Comparison of ENCODE assay signal across 13 cellular contexts in genomic region chr9:14399736-14400657, GRCh38.
DNase-seq lines count a peak whose midpoint lies in the region; ATAC-seq and TF ChIP-seq lines count a peak whose summit lies in the region.
"Had no signal": no experiment of that assay in that cellular context is flagged by ENCODE, and none has a peak within 500 bp of the region (broad histone marks: within the 10 kb centered on the region; RNA-seq: fewer than 3 reads in every experiment).

No MANE protein-coding gene starts in this region.

- H3K36me3 ChIP-seq in ACC112 (ENCODE audit: insufficient read depth, low read length) (no peaks in the 10 kb centered on the region), testis (ENCODE audit: low read depth, missing control alignments) (no peaks in the 10 kb centered on the region)
- H3K36me3 ChIP-seq: BE2C, colonic mucosa had no signal

- H3K4me3 ChIP-seq in ACC112 (ENCODE audit: low read depth, low read length): peak overlapping the region; percentile 58
- H3K4me3 ChIP-seq in testis: no peak overlapping the region
- H3K4me3 ChIP-seq: colonic mucosa had no signal

- H3K27me3 ChIP-seq in ACC112 (ENCODE audit: insufficient read depth, low read length): no peaks in the 10 kb centered on the region
- no peaks in the 10 kb centered on the region for H3K27me3 ChIP-seq in testis
- H3K27me3 ChIP-seq: BE2C, colonic mucosa had no signal

- DNase-seq in NCI-H446 treated with DMSO at 0.1 percent for 48 hours (lab: John Stamatoyannopoulos, UW) (peak; percentile 99), midbrain (lab: John Stamatoyannopoulos, UW) (peak; percentile 47), testis (no peak), NCI-H1048 (lab: John Stamatoyannopoulos, UW) (no peak), HK-2 (ENCODE audit: unreplicated experiment) (no peak)
- DNase-seq: activated naive CD4-positive, alpha-beta T cell; NCI-H524 treated with DMSO at 0.1 percent for 48 hours; stimulated activated CD4-positive, alpha-beta T cell treated with anti-CD3 and anti-CD28 coated beads, Interleukin-2, amount 100 ng/mL, for 48 hours had no signal

- intact Hi-C loops in testis (cut with DNase I; ENCODE audit: low total_unique reads): no loop called here

- WGBS in testis, 2 donors: 56 to 62% methylated on average over 5 of the region's 5 CpGs

- H3K4me1 ChIP-seq in ACC112 (ENCODE audit: control insufficient read depth, insufficient read depth, low read length, unreplicated experiment) (peaks cover 17% of the 10 kb centered on the region), testis (no peaks in the 10 kb centered on the region)
- H3K4me1 ChIP-seq: BE2C, colonic mucosa had no signal

- H3K9me3 ChIP-seq in testis: no peaks in the 10 kb centered on the region
- H3K9me3 ChIP-seq: BE2C, colonic mucosa had no signal

- H3K27ac ChIP-seq in ACC112 (ENCODE audit: low read depth, low read length) (peak overlapping the region; percentile 67), cingulate gyrus (ENCODE audit: low read depth, low read length) (peak overlapping the region; percentile 63), testis (no peak overlapping the region)
- H3K27ac ChIP-seq: colonic mucosa had no signal

- no peaks in the 10 kb centered on the region for H3K79me2 ChIP-seq in ACC112 (ENCODE audit: control insufficient read depth, insufficient read depth, low read length, unreplicated experiment)

- TF ChIP-seq CTCF in testis (IDR thresholded peaks at IDR 0.05): no peak

- ATAC-seq in GM19324 (IDR thresholded peaks at IDR 0.05; ENCODE audit: low FRiP score, unreplicated experiment): no peak

- peak overlapping the region; percentile 84 for H2AFZ ChIP-seq in ACC112 (ENCODE audit: low read length, unreplicated experiment)

- TF ChIP-seq POLR2A in testis (IDR thresholded peaks at IDR 0.05): no peak

Comparison
In these comparisons a context has a peak if more than half of its experiments do, and no peak if none do; other contexts are left out.
1. H3K27ac ChIP-seq: peak in ACC112 (single experiment) and cingulate gyrus (single experiment); none in testis (0 of 2).
2. DNase-seq: peak in NCI-H446 treated with DMSO at 0.1 percent for 48 hours (single experiment) and midbrain (single experiment); none in testis (single experiment), NCI-H1048 (single experiment) and HK-2 (single experiment).